8 cellular contexts compared by ENCODE assay signal in genomic region chr22:24803064-24803542, GRCh38. TPM values are rescaled to one million over a fixed set of nuclear protein-coding genes. Genes with fewer than 3 reads are reported as not detected.
DNase-seq lines count a peak whose midpoint lies in the region; ATAC-seq and TF ChIP-seq lines count a peak whose summit lies in the region.

No MANE protein-coding gene starts in this region.

- no peaks in the 10 kb centered on the region for H3K27me3 ChIP-seq in dorsolateral prefrontal cortex

- H3K36me3 Mint-ChIP-seq in activated CD4-positive, alpha-beta T cell treated with anti-CD3 and anti-CD28 coated beads for 36 hours (ENCODE audit: low read depth): no peaks in the 10 kb centered on the region
- H3K36me3 Mint-ChIP-seq in stimulated activated effector memory CD8-positive, alpha-beta T cell treated with anti-CD3 and anti-CD28 coated beads, Interleukin-12 subunit alpha, Interleukin-12 subunit beta, amount 100 ng/mL, for 72 hours: no peaks in the 10 kb centered on the region

- H3K4me3 ChIP-seq in dorsolateral prefrontal cortex (no peak overlapping the region), mucosa of descending colon (no peak overlapping the region)

- TF ChIP-seq CTCF in dorsolateral prefrontal cortex (IDR thresholded peaks at IDR 0.05 in 54 of 56, conservative IDR thresholded peaks at IDR 0.05 in 2 of 56; ENCODE audit: low read depth in 1 of 56, partially characterized antibody in 56 of 56) (peak; percentile 69 to 96 (median 89)), mucosa of descending colon (IDR thresholded peaks at IDR 0.05) (peak; percentile 92)

- no peak overlapping the region for H3K4me3 Mint-ChIP-seq in activated CD4-positive, alpha-beta T cell treated with anti-CD3 and anti-CD28 coated beads for 36 hours
- no peak overlapping the region for H3K4me3 Mint-ChIP-seq in stimulated activated effector memory CD8-positive, alpha-beta T cell treated with anti-CD3 and anti-CD28 coated beads, Interleukin-12 subunit alpha, Interleukin-12 subunit beta, amount 100 ng/mL, for 72 hours

- CTCF ChIA-PET in activated CD4-positive, alpha-beta T cell treated with anti-CD3 and anti-CD28 coated beads for 36 hours (lab: Charles Lee): interaction anchor here (0.6 to 2.4 kb wide), 22 partner anchors 9 to 607 kb away, joined by 3 to 18 read pairs (median 3); no protein-coding TSS in a partner anchor

- no peak for ATAC-seq in activated CD4-positive, alpha-beta T cell treated with anti-CD3 and anti-CD28 coated beads for 36 hours
- peak; percentile 63 for ATAC-seq in mucosa of descending colon
- ATAC-seq in stimulated activated effector memory CD8-positive, alpha-beta T cell treated with anti-CD3 and anti-CD28 coated beads, Interleukin-12 subunit alpha, Interleukin-12 subunit beta, amount 100 ng/mL, for 72 hours: no peak
- no peak for ATAC-seq in GM18873 (IDR thresholded peaks at IDR 0.05; ENCODE audit: low FRiP score, unreplicated experiment)

- intact Hi-C loops in activated CD4-positive, alpha-beta T cell treated with anti-CD3 and anti-CD28 coated beads for 36 hours (cut with DNase I, micrococcal nuclease): loop anchor here in 1 of 2 experiments (10.0 kb wide), 1 partner anchor 378 kb away; the partner anchor contains the start of gene ADORA2A
- intact Hi-C loops in dorsolateral prefrontal cortex (cut with DNase I): no loop called here
- intact Hi-C loops in mucosa of descending colon (cut with DNase I, micrococcal nuclease): no loop called here

- POLR2A ChIA-PET in activated CD4-positive, alpha-beta T cell treated with anti-CD3 and anti-CD28 coated beads for 36 hours (lab: Charles Lee): no interaction called here

- peaks cover 19% of the 10 kb centered on the region for H3K4me1 Mint-ChIP-seq in activated CD4-positive, alpha-beta T cell treated with anti-CD3 and anti-CD28 coated beads for 36 hours
- H3K4me1 Mint-ChIP-seq in stimulated activated effector memory CD8-positive, alpha-beta T cell treated with anti-CD3 and anti-CD28 coated beads, Interleukin-12 subunit alpha, Interleukin-12 subunit beta, amount 100 ng/mL, for 72 hours: peaks cover 28% of the 10 kb centered on the region

- H3K27ac ChIP-seq in dorsolateral prefrontal cortex: no peak overlapping the region

- no peaks in the 10 kb centered on the region for H3K4me1 ChIP-seq in mucosa of descending colon (ENCODE audit: low read depth)

- H3K27ac Mint-ChIP-seq in activated CD4-positive, alpha-beta T cell treated with anti-CD3 and anti-CD28 coated beads for 36 hours: no peak overlapping the region
- no peak overlapping the region for H3K27ac Mint-ChIP-seq in stimulated activated effector memory CD8-positive, alpha-beta T cell treated with anti-CD3 and anti-CD28 coated beads, Interleukin-12 subunit alpha, Interleukin-12 subunit beta, amount 100 ng/mL, for 72 hours

- H3K9me3 ChIP-seq in mucosa of descending colon: no peaks in the 10 kb centered on the region

- peaks cover 2% of the 10 kb centered on the region for H3K27me3 Mint-ChIP-seq in activated CD4-positive, alpha-beta T cell treated with anti-CD3 and anti-CD28 coated beads for 36 hours

- DNase-seq in Daoy (ENCODE audit: low read depth) (peak; percentile 48), HuH-7.5 (ENCODE audit: low spot score) (peak; percentile 69), dorsolateral prefrontal cortex (peak in 9 of 10 donors; percentile 45 to 70 (median 61)), mucosa of descending colon (peak in 2 of 3 donors; percentile 75 to 83), NCI-H1048 (lab: John Stamatoyannopoulos, UW) (no peak)
- DNase-seq in activated CD4-positive, alpha-beta T cell treated with anti-CD3 and anti-CD28 coated beads for 36 hours: peak; percentile 74
- peak; percentile 42 to 73 for DNase-seq in stimulated activated effector memory CD8-positive, alpha-beta T cell treated with anti-CD3 and anti-CD28 coated beads, Interleukin-12 subunit alpha, Interleukin-12 subunit beta, amount 100 ng/mL, for 72 hours (ENCODE audit: low spot score in 2 of 2)

- H3K9me3 Mint-ChIP-seq in activated CD4-positive, alpha-beta T cell treated with anti-CD3 and anti-CD28 coated beads for 36 hours (ENCODE audit: low read depth): no peaks in the 10 kb centered on the region
- no peaks in the 10 kb centered on the region for H3K9me3 Mint-ChIP-seq in stimulated activated effector memory CD8-positive, alpha-beta T cell treated with anti-CD3 and anti-CD28 coated beads, Interleukin-12 subunit alpha, Interleukin-12 subunit beta, amount 100 ng/mL, for 72 hours

- no peaks in the 10 kb centered on the region for H3K36me3 ChIP-seq in mucosa of descending colon (ENCODE audit: low read depth)

RNA-seq across cellular contexts. Expression of gene SGSM1, which starts 2.9 kb away (rescaled TPM):
- 0.12 TPM in 1 of 2 replicates, not detected in the other for total RNA-seq in Daoy (2014; rRNA removed; shearing (Covaris generic))
- total RNA-seq in activated CD4-positive, alpha-beta T cell treated with anti-CD3 and anti-CD28 coated beads for 36 hours: under 1 TPM; 0.11 to 0.35 TPM
- total RNA-seq in dorsolateral prefrontal cortex (10 to 100 TPM; 15.7 to 56.9 (median 39.7) TPM), mucosa of descending colon (1 to 10 TPM; 2.0 to 6.5 (median 3.0) TPM)

RNA-seq across cellular contexts. Expression of gene PIWIL3, which starts 28.6 kb away (rescaled TPM):
- not detected in 2 replicates for total RNA-seq in Daoy (2014; rRNA removed; shearing (Covaris generic))
- total RNA-seq in activated CD4-positive, alpha-beta T cell treated with anti-CD3 and anti-CD28 coated beads for 36 hours: not detected
- total RNA-seq in dorsolateral prefrontal cortex (under 1 TPM in 5 of 120 experiments, not detected in 115; 0.22 to 0.76 (median 0.25) TPM), mucosa of descending colon (not detected)
